1 cellular context compared by ENCODE assay signal in the genomic region with DNA sequence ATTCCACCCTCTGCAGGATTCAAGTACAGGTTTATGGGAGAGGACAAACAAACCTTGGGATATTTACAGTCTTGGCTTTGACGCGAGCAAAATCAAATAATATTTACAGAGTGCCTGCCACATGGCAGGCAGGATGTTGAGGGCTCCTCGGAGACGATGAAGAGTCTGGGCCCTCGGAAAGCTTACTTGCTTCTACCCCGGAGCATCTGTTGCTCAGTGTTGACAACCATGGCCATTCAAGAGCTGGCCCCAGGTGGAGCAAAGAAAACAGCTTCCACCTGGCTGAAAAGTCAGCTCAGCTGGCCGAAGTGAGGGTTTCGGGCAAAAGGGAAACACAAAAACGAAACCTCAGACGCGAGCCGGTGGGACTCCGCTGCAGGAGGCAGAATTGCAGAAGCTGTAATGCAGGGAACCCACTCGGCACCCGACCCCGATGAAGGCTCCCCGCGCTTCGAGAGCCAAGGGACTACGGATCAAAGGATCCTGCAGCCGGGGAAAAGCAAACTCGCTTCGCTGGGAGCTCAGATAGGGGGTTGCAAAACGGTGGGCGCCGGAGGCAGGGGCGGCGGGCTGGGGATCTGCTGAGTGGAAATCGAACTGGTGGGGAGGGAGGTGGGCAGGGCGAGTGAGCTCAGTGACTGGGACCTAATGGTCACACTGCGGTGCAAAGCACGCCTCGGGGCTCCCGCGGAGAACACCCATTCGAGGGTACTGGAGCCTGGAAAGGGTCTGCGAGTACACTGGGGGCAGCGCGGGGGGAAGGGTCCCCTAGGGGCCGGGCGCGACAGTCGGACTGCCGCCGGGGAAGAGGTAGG.
TF ChIP-seq lines count a peak whose summit lies in the region.

No MANE protein-coding gene starts in this region.

TF ChIP-seq in HEK293, 187 proteins besides CTCF, POLR2A, EP300 and RAD21 (continued from another document):
- peak; percentile 35; the same call in 1 of the 2 replicates for TF ChIP-seq PATZ1 (tag by site-specific recombination; IDR thresholded peaks at IDR 0.05)
- no peak for TF ChIP-seq ZNF514 (tag by site-specific recombination; IDR thresholded peaks at IDR 0.05)
- TF ChIP-seq TRIM28 (IDR thresholded peaks at IDR 0.05; ENCODE audit: borderline replicate concordance, low read length): no peak
- no peak for TF ChIP-seq ZNF837 (tag by site-specific recombination; IDR thresholded peaks at IDR 0.05)
- no peak for TF ChIP-seq ZBTB6 (tag by site-specific recombination; IDR thresholded peaks at IDR 0.05)
- no peak for TF ChIP-seq ZNF529 (tag by site-specific recombination; IDR thresholded peaks at IDR 0.05; ENCODE audit: insufficient replicate concordance)
- no peak for TF ChIP-seq ZXDB (tag by site-specific recombination; IDR thresholded peaks at IDR 0.05)
- no peak for TF ChIP-seq ZNF544 (tag by site-specific recombination; IDR thresholded peaks at IDR 0.05)
- peak; percentile 13; the same call in 1 of the 2 replicates for TF ChIP-seq SP7 (tag by site-specific recombination; IDR thresholded peaks at IDR 0.05)
- TF ChIP-seq, protein P1, sequence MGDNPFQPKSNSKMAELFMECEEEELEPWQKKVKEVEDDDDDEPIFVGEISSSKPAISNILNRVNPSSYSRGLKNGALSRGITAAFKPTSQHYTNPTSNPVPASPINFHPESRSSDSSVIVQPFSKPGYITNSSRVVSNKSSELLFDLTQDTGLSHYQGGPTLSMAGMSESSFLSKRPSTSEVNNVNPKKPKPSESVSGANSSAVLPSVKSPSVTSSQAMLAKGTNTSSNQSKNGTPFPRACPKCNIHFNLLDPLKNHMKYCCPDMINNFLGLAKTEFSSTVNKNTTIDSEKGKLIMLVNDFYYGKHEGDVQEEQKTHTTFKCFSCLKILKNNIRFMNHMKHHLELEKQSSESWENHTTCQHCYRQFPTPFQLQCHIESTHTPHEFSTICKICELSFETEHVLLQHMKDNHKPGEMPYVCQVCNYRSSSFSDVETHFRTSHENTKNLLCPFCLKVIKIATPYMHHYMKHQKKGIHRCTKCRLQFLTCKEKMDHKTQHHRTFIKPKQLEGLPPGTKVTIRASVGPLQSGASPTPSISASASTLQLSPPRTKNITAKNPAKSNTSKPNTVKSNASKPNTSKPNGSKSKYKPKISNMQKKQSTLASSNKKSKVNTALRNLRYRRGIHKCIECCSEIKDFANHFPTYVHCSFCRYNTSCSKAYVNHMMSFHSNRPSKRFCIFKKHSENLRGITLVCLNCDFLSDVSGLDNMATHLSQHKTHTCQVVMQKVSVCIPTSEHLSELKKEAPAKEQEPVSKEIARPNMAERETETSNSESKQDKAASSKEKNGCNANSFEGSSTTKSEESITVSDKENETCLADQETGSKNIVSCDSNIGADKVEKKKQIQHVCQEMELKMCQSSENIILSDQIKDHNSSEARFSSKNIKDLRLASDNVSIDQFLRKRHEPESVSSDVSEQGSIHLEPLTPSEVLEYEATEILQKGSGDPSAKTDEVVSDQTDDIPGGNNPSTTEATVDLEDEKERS (tag by site-specific recombination; IDR thresholded peaks at IDR 0.05): no peak
- no peak for TF ChIP-seq ZNF785 (tag by site-specific recombination; IDR thresholded peaks at IDR 0.05)
- no peak for TF ChIP-seq ZNF112 (tag by site-specific recombination; IDR thresholded peaks at IDR 0.05)
- peak; percentile 19 for TF ChIP-seq GLIS1 (tag by site-specific recombination; IDR thresholded peaks at IDR 0.05)
TF ChIP-seq in HEK293: peak in this region for 22.
